8 cellular contexts compared by ENCODE assay signal in genomic region chrX:124098089-124098488, GRCh38.
DNase-seq lines count a peak whose midpoint lies in the region; ATAC-seq and TF ChIP-seq lines count a peak whose summit lies in the region.

No MANE protein-coding gene starts in this region.

- H3K4me3 ChIP-seq in body of pancreas: no peak overlapping the region
- H3K4me3 ChIP-seq in lower lobe of right lung: no peak overlapping the region

- intact Hi-C loops in activated CD8-positive, alpha-beta T cell treated with anti-CD3 and anti-CD28 coated beads for 36 hours (cut with micrococcal nuclease): no loop called here
- intact Hi-C loops in body of pancreas (cut with DNase I): no loop called here
- intact Hi-C loops in lower lobe of right lung (cut with DNase I): no loop called here

- no peaks in the 10 kb centered on the region for H3K9me3 Mint-ChIP-seq in activated CD8-positive, alpha-beta T cell treated with anti-CD3 and anti-CD28 coated beads for 36 hours
- no peaks in the 10 kb centered on the region for H3K9me3 Mint-ChIP-seq in activated CD8-positive, alpha-beta T cell treated with anti-CD3 and anti-CD28 coated beads, Interleukin-2, amount 10 ng/mL, durations not matched to agents 7 days and 5 days (ENCODE audit: insufficient read depth)
- no peaks in the 10 kb centered on the region for H3K9me3 Mint-ChIP-seq in stimulated activated memory B cell treated with anti-CD40 and anti-IgM and Interleukin-4, amounts not matched to agents 10 μg/mL and 1 μg/mL and 100 μg/mL, for 72 hours

- H3K36me3 Mint-ChIP-seq in activated CD8-positive, alpha-beta T cell treated with anti-CD3 and anti-CD28 coated beads for 36 hours (ENCODE audit: low read depth): peaks cover 27% of the 10 kb centered on the region
- peaks cover 39% of the 10 kb centered on the region for H3K36me3 Mint-ChIP-seq in activated CD8-positive, alpha-beta T cell treated with anti-CD3 and anti-CD28 coated beads, Interleukin-2, amount 10 ng/mL, durations not matched to agents 7 days and 5 days (ENCODE audit: low read depth)
- H3K36me3 Mint-ChIP-seq in stimulated activated memory B cell treated with anti-CD40 and anti-IgM and Interleukin-4, amounts not matched to agents 10 μg/mL and 1 μg/mL and 100 μg/mL, for 72 hours: peaks cover 24% of the 10 kb centered on the region

- DNase-seq in activated CD8-positive, alpha-beta T cell treated with anti-CD3 and anti-CD28 coated beads for 36 hours: no peak
- no peak for DNase-seq in activated CD8-positive, alpha-beta T cell treated with anti-CD3 and anti-CD28 coated beads, Interleukin-2, amount 10 ng/mL, durations not matched to agents 7 days and 5 days
- DNase-seq in NCI-H1694 (lab: John Stamatoyannopoulos, UW): peak; percentile 20
- DNase-seq in body of pancreas: no peak
- DNase-seq in lower lobe of right lung: no peak
- DNase-seq in D341Med (ENCODE audit: low spot score): no peak

- H3K27me3 Mint-ChIP-seq in activated CD8-positive, alpha-beta T cell treated with anti-CD3 and anti-CD28 coated beads for 36 hours: no peaks in the 10 kb centered on the region
- H3K27me3 Mint-ChIP-seq in activated CD8-positive, alpha-beta T cell treated with anti-CD3 and anti-CD28 coated beads, Interleukin-2, amount 10 ng/mL, durations not matched to agents 7 days and 5 days (ENCODE audit: low read depth): no peaks in the 10 kb centered on the region
- no peaks in the 10 kb centered on the region for H3K27me3 Mint-ChIP-seq in stimulated activated memory B cell treated with anti-CD40 and anti-IgM and Interleukin-4, amounts not matched to agents 10 μg/mL and 1 μg/mL and 100 μg/mL, for 72 hours

- H3K4me3 Mint-ChIP-seq in activated CD8-positive, alpha-beta T cell treated with anti-CD3 and anti-CD28 coated beads for 36 hours: no peak overlapping the region
- H3K4me3 Mint-ChIP-seq in activated CD8-positive, alpha-beta T cell treated with anti-CD3 and anti-CD28 coated beads, Interleukin-2, amount 10 ng/mL, durations not matched to agents 7 days and 5 days: no peak overlapping the region
- H3K4me3 Mint-ChIP-seq in stimulated activated memory B cell treated with anti-CD40 and anti-IgM and Interleukin-4, amounts not matched to agents 10 μg/mL and 1 μg/mL and 100 μg/mL, for 72 hours: no peak overlapping the region

- no peak for TF ChIP-seq POLR2A in body of pancreas (IDR thresholded peaks at IDR 0.05)

- H3K27ac ChIP-seq in body of pancreas (no peak overlapping the region), lower lobe of right lung (no peak overlapping the region)

- H3K36me3 ChIP-seq in body of pancreas (replicated peaks in 1 of 2; ENCODE audit: insufficient read depth in 1 of 2, low read depth in 2 of 2) (no peaks in the 10 kb centered on the region), lower lobe of right lung (peaks cover 43% of the 10 kb centered on the region)

- H3K27ac Mint-ChIP-seq in activated CD8-positive, alpha-beta T cell treated with anti-CD3 and anti-CD28 coated beads for 36 hours: no peak overlapping the region
- no peak overlapping the region for H3K27ac Mint-ChIP-seq in activated CD8-positive, alpha-beta T cell treated with anti-CD3 and anti-CD28 coated beads, Interleukin-2, amount 10 ng/mL, durations not matched to agents 7 days and 5 days
- H3K27ac Mint-ChIP-seq in stimulated activated memory B cell treated with anti-CD40 and anti-IgM and Interleukin-4, amounts not matched to agents 10 μg/mL and 1 μg/mL and 100 μg/mL, for 72 hours: no peak overlapping the region

- peak; percentile 61 for ATAC-seq in activated CD8-positive, alpha-beta T cell treated with anti-CD3 and anti-CD28 coated beads for 36 hours
- no peak for ATAC-seq in activated CD8-positive, alpha-beta T cell treated with anti-CD3 and anti-CD28 coated beads, Interleukin-2, amount 10 ng/mL, durations not matched to agents 7 days and 5 days
- ATAC-seq in body of pancreas (no peak), lower lobe of right lung (peak in 1 of 2 donors; percentile 41), GM19397 (IDR thresholded peaks at IDR 0.05; ENCODE audit: unreplicated experiment) (no peak)
- ATAC-seq in stimulated activated memory B cell treated with anti-CD40 and anti-IgM and Interleukin-4, amounts not matched to agents 10 μg/mL and 1 μg/mL and 100 μg/mL, for 72 hours: no peak

- TF ChIP-seq CTCF in activated CD8-positive, alpha-beta T cell treated with anti-CD3 and anti-CD28 coated beads for 36 hours (IDR thresholded peaks at IDR 0.05): peak; percentile 64
- peak; percentile 21 to 55 (median 32) for TF ChIP-seq CTCF in body of pancreas (IDR thresholded peaks at IDR 0.05)
- peak; percentile 40 for TF ChIP-seq CTCF in lower lobe of right lung (IDR thresholded peaks at IDR 0.05)

- H3K27me3 ChIP-seq in body of pancreas: no peaks in the 10 kb centered on the region
- no peaks in the 10 kb centered on the region for H3K27me3 ChIP-seq in lower lobe of right lung (ENCODE audit: low read depth)

- H3K4me1 ChIP-seq in body of pancreas: no peaks in the 10 kb centered on the region
- no peaks in the 10 kb centered on the region for H3K4me1 ChIP-seq in lower lobe of right lung

- H3K9me3 ChIP-seq in body of pancreas: no peaks in the 10 kb centered on the region
- H3K9me3 ChIP-seq in lower lobe of right lung: no peaks in the 10 kb centered on the region

- CTCF ChIA-PET in activated CD8-positive, alpha-beta T cell treated with anti-CD3 and anti-CD28 coated beads for 36 hours (lab: Charles Lee): interaction anchor here (0.9 to 1.1 kb wide), 3 partner anchors 14 to 61 kb away, joined by 3 read pairs; no protein-coding TSS in a partner anchor
- CTCF ChIA-PET in activated CD8-positive, alpha-beta T cell treated with anti-CD3 and anti-CD28 coated beads, Interleukin-2, amount 10 ng/mL, durations not matched to agents 7 days and 5 days (lab: Charles Lee): interaction anchor here (0.6 kb wide), 1 partner anchor 55 kb away, joined by 4 read pairs; no protein-coding TSS in a partner anchor

- peaks cover 8% of the 10 kb centered on the region for H3K4me1 Mint-ChIP-seq in activated CD8-positive, alpha-beta T cell treated with anti-CD3 and anti-CD28 coated beads for 36 hours (ENCODE audit: low read depth)
- no peaks in the 10 kb centered on the region for H3K4me1 Mint-ChIP-seq in activated CD8-positive, alpha-beta T cell treated with anti-CD3 and anti-CD28 coated beads, Interleukin-2, amount 10 ng/mL, durations not matched to agents 7 days and 5 days (ENCODE audit: low read depth)
- no peaks in the 10 kb centered on the region for H3K4me1 Mint-ChIP-seq in stimulated activated memory B cell treated with anti-CD40 and anti-IgM and Interleukin-4, amounts not matched to agents 10 μg/mL and 1 μg/mL and 100 μg/mL, for 72 hours

- POLR2A ChIA-PET in activated CD8-positive, alpha-beta T cell treated with anti-CD3 and anti-CD28 coated beads for 36 hours (lab: Charles Lee): no interaction called here
- POLR2A ChIA-PET in activated CD8-positive, alpha-beta T cell treated with anti-CD3 and anti-CD28 coated beads, Interleukin-2, amount 10 ng/mL, durations not matched to agents 7 days and 5 days (lab: Charles Lee): no interaction called here
